10 cellular contexts compared by ENCODE assay signal in the genomic region with DNA sequence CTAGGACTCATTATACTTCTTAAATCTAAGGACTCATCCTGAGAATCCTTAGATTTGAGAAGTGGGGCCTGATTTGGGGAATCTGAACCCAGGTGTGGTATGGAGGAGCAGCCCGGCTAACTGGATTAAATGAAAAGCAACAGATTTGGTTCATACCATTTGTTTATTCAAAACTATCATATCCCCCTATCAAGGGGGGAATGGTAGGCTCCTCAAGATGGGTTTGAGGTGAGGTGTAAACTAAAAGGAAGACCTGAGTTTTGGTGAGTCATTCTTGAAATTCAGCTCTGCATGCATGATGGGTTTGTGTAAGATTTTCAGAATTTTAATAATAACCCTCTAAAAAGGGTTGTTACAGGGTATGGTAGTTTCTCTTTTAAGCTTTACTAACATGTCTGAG. TPM values are rescaled to one million over a fixed set of nuclear protein-coding genes. Genes with fewer than 3 reads are reported as not detected.
DNase-seq lines count a peak whose midpoint lies in the region; ATAC-seq and TF ChIP-seq lines count a peak whose summit lies in the region.
"Had no signal": no experiment of that assay in that cellular context is flagged by ENCODE, and none has a peak within 500 bp of the region (broad histone marks: within the 10 kb centered on the region; RNA-seq: fewer than 3 reads in every experiment).

No MANE protein-coding gene starts in this region.

- no peaks in the 10 kb centered on the region for H3K27me3 Mint-ChIP-seq in central memory CD8-positive, alpha-beta T cell

- no peaks in the 10 kb centered on the region for H3K4me1 ChIP-seq in ascending aorta
- H3K4me1 ChIP-seq: SJSA1 had no signal

- H3K27ac ChIP-seq in ascending aorta = no peak overlapping the region
- H3K27ac ChIP-seq: SJSA1 had no signal

- intact Hi-C loops in ascending aorta (cut with DNase I) = no loop called here

- H3K36me3 Mint-ChIP-seq in central memory CD8-positive, alpha-beta T cell (ENCODE audit: insufficient read depth) = peaks cover 8% of the 10 kb centered on the region

- H3K9me3 ChIP-seq in ascending aorta = no peaks in the 10 kb centered on the region
- H3K9me3 ChIP-seq: SJSA1 had no signal

- H3K4me1 Mint-ChIP-seq in central memory CD8-positive, alpha-beta T cell = peaks cover 38% of the 10 kb centered on the region

- no peak overlapping the region for H3K4me3 ChIP-seq in ascending aorta
- H3K4me3 ChIP-seq: SJSA1 had no signal

- H3K27ac Mint-ChIP-seq in central memory CD8-positive, alpha-beta T cell (ENCODE audit: low read depth) = peak overlapping the region; percentile 93

- no peak overlapping the region for H3K4me3 Mint-ChIP-seq in central memory CD8-positive, alpha-beta T cell

- peaks cover 11% of the 10 kb centered on the region for H3K9me3 Mint-ChIP-seq in central memory CD8-positive, alpha-beta T cell

- H3K36me3 ChIP-seq in ascending aorta = no peaks in the 10 kb centered on the region
- H3K36me3 ChIP-seq: SJSA1 had no signal

- DNase-seq in activated CD4-positive, CD25-positive, alpha-beta regulatory T cell (lab: John Stamatoyannopoulos, UW) = no peak
- no peak for DNase-seq in central memory CD8-positive, alpha-beta T cell (ENCODE audit: low spot score in 2 of 2)
- DNase-seq in NCI-H345 treated with DMSO at 0.1 percent for 48 hours (lab: John Stamatoyannopoulos, UW; ENCODE audit: unreplicated experiment) = no peak
- no peak for DNase-seq in ascending aorta (ENCODE audit: low spot score in 2 of 2)
- no peak for DNase-seq in AG20443 (ENCODE audit: low spot score)
- DNase-seq: 8988T had no signal

- no peaks in the 10 kb centered on the region for H3K27me3 ChIP-seq in ascending aorta
- H3K27me3 ChIP-seq: SJSA1 had no signal

- ATAC-seq in activated CD4-positive, CD25-positive, alpha-beta regulatory T cell treated with anti-CD3 and anti-CD28 coated beads, Interleukin-2, amount 50 U/mL, for 24 hours = peak; percentile 66 to 71
- peak; percentile 84 for ATAC-seq in GM21447 (IDR thresholded peaks at IDR 0.05; ENCODE audit: unreplicated experiment)
- ATAC-seq in HG03175 (IDR thresholded peaks at IDR 0.05; ENCODE audit: unreplicated experiment) = peak; percentile 88
- no peak for ATAC-seq in central memory CD8-positive, alpha-beta T cell (replicated peaks; ENCODE audit: extremely low read depth, poor library complexity, severe bottlenecking)

- TF ChIP-seq CTCF in ascending aorta (IDR thresholded peaks at IDR 0.05) = no peak

RNA-seq across cellular contexts. Expression of a gene that starts 53.4 kb away (rescaled TPM):
- total RNA-seq in ascending aorta = not detected
